Comparison of ENCODE assay signal across 14 cellular contexts in the genomic region with DNA sequence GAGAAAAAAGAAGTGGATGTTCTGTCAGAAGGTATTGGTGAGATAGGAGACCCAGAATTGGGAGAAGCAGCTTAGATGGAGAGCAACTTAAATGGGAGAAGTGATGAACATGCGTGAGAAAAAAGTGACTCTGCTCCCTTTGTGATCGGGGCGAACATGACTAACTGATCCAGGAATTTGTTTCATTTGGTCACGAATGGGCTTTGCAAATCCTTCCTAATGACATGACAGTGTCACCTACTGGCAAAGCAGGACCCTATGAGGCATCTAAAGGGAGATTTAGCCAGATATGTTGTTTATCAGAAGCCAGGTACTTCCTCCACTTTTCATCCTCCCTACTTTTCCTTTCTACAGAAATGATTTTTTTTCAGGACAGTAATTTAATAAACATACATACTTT.
A peak's percentile ranks its signal among the peaks of the same experiment; 100 is the strongest.
DNase-seq lines count a peak whose midpoint lies in the region; ATAC-seq and TF ChIP-seq lines count a peak whose summit lies in the region.
"Had no signal": no experiment of that assay in that cellular context is flagged by ENCODE, and none has a peak within 500 bp of the region (broad histone marks: within the 10 kb centered on the region; RNA-seq: fewer than 3 reads in every experiment).

No MANE protein-coding gene starts in this region.

- H3K27me3 ChIP-seq in endodermal cell (ENCODE audit: control insufficient read depth, insufficient read depth, low read length, poor library complexity, severe bottlenecking) (no peaks in the 10 kb centered on the region), suprapubic skin (no peaks in the 10 kb centered on the region)
- H3K27me3 ChIP-seq: gastrocnemius medialis had no signal

- no peak for ATAC-seq in activated CD8-positive, alpha-beta T cell treated with anti-CD3 and anti-CD28 coated beads for 36 hours
- ATAC-seq: gastrocnemius medialis; GM12878; stimulated activated naive B cell treated with anti-CD40 and anti-IgM and Interleukin-4, amounts not matched to agents 10 μg/mL and 1 μg/mL and 100 μg/mL, for 72 hours had no signal

- H3K27ac Mint-ChIP-seq in endodermal cell, result no peak overlapping the region
- H3K27ac Mint-ChIP-seq in activated CD8-positive, alpha-beta T cell treated with anti-CD3 and anti-CD28 coated beads for 36 hours, result no peak overlapping the region
- H3K27ac Mint-ChIP-seq: activated CD4-positive, alpha-beta memory T cell treated with anti-CD3 and anti-CD28 coated beads for 36 hours; stimulated activated naive B cell treated with anti-CD40 and anti-IgM and Interleukin-4, amounts not matched to agents 10 μg/mL and 1 μg/mL and 100 μg/mL, for 72 hours had no signal

- intact Hi-C loops in activated CD8-positive, alpha-beta T cell treated with anti-CD3 and anti-CD28 coated beads for 36 hours (cut with micrococcal nuclease), result no loop called here

- no peaks in the 10 kb centered on the region for H3K4me1 ChIP-seq in endodermal cell (ENCODE audit: control insufficient read depth, insufficient read depth, low read length)
- no peaks in the 10 kb centered on the region for H3K4me1 ChIP-seq in suprapubic skin
- H3K4me1 ChIP-seq: gastrocnemius medialis had no signal

- no peak overlapping the region for H3K4me3 Mint-ChIP-seq in endodermal cell
- no peak overlapping the region for H3K4me3 Mint-ChIP-seq in activated CD8-positive, alpha-beta T cell treated with anti-CD3 and anti-CD28 coated beads for 36 hours
- H3K4me3 Mint-ChIP-seq: activated CD4-positive, alpha-beta memory T cell treated with anti-CD3 and anti-CD28 coated beads for 36 hours; stimulated activated naive B cell treated with anti-CD40 and anti-IgM and Interleukin-4, amounts not matched to agents 10 μg/mL and 1 μg/mL and 100 μg/mL, for 72 hours had no signal

- no peak for TF ChIP-seq POLR2A in suprapubic skin (IDR thresholded peaks at IDR 0.05)

- no peaks in the 10 kb centered on the region for H3K27me3 Mint-ChIP-seq in endodermal cell (ENCODE audit: insufficient read depth)
- H3K27me3 Mint-ChIP-seq in activated CD8-positive, alpha-beta T cell treated with anti-CD3 and anti-CD28 coated beads for 36 hours, result no peaks in the 10 kb centered on the region
- H3K27me3 Mint-ChIP-seq: stimulated activated naive B cell treated with anti-CD40 and anti-IgM and Interleukin-4, amounts not matched to agents 10 μg/mL and 1 μg/mL and 100 μg/mL, for 72 hours had no signal

- CTCF ChIA-PET in activated CD8-positive, alpha-beta T cell treated with anti-CD3 and anti-CD28 coated beads for 36 hours (lab: Charles Lee), result no interaction called here

- H3K27ac ChIP-seq in endodermal cell (ENCODE audit: low read depth, low read length) (no peak overlapping the region), suprapubic skin (no peak overlapping the region)
- H3K27ac ChIP-seq: gastrocnemius medialis had no signal

- H3K36me3 ChIP-seq in endodermal cell (ENCODE audit: control insufficient read depth, insufficient read depth, low read length) (no peaks in the 10 kb centered on the region), suprapubic skin (no peaks in the 10 kb centered on the region)
- H3K36me3 ChIP-seq: gastrocnemius medialis had no signal

- peak; percentile 29; the same call in 1 of the 2 replicates for TF ChIP-seq CTCF in LNCaP clone FGC (IDR thresholded peaks at IDR 0.05; ENCODE audit: control insufficient read depth, extremely low read depth, insufficient read depth)
- peak; percentile 54 for TF ChIP-seq CTCF in endodermal cell (conservative IDR thresholded peaks at IDR 0.05)
- TF ChIP-seq CTCF in activated CD8-positive, alpha-beta T cell treated with anti-CD3 and anti-CD28 coated beads for 36 hours (IDR thresholded peaks at IDR 0.05), result no peak
- no peak for TF ChIP-seq CTCF in suprapubic skin (IDR thresholded peaks at IDR 0.05)

- DNase-seq in EH (ENCODE audit: low read depth) (peak; percentile 78), LNCaP clone FGC (ENCODE audit: low read depth) (no peak), endodermal cell (peak; percentile 59), myocyte (ENCODE audit: low read depth) (peak; percentile 76), suprapubic skin (ENCODE audit: low spot score in 2 of 2) (no peak)
- no peak for DNase-seq in activated CD4-positive, CD25-positive, alpha-beta regulatory T cell (lab: John Stamatoyannopoulos, UW)
- no peak for DNase-seq in stimulated activated CD4-positive, alpha-beta T cell treated with anti-CD3 and anti-CD28 coated beads, Interleukin-4, amount 100 ng/mL, for 24 hours
- DNase-seq in activated CD8-positive, alpha-beta T cell treated with anti-CD3 and anti-CD28 coated beads for 36 hours, result no peak
- DNase-seq: activated CD4-positive, alpha-beta memory T cell treated with anti-CD3 and anti-CD28 coated beads for 36 hours; activated gamma-delta T cell treated with Interleukin-2 at 50 U/mL for 16 hours; cerebellar nuclear complex; gastrocnemius medialis; stimulated activated naive B cell treated with anti-CD40 and anti-IgM and Interleukin-4, amounts not matched to agents 10 μg/mL and 1 μg/mL and 100 μg/mL, for 72 hours had no signal

- H3K4me3 ChIP-seq in LNCaP clone FGC (ENCODE audit: low read depth, low read length) (no peak overlapping the region), endodermal cell (ENCODE audit: low read length) (no peak overlapping the region), suprapubic skin (no peak overlapping the region)
- H3K4me3 ChIP-seq: gastrocnemius medialis, GM12878 had no signal

- WGBS in endodermal cell (ENCODE audit: insufficient coverage in 1 of 2, insufficient read length in 1 of 2), 2 experiments, result 56 to 65% methylated on average over 3 to 4 of the region's 4 CpGs
- WGBS in suprapubic skin, result 63% methylated on average over 4 of the region's 4 CpGs

- no peak overlapping the region for H3K9ac ChIP-seq in endodermal cell (ENCODE audit: extremely low read depth, low read length, poor library complexity, severe bottlenecking)

- H3K36me3 Mint-ChIP-seq in endodermal cell (ENCODE audit: low read depth), result peaks cover 5% of the 10 kb centered on the region
- H3K36me3 Mint-ChIP-seq in activated CD8-positive, alpha-beta T cell treated with anti-CD3 and anti-CD28 coated beads for 36 hours (ENCODE audit: low read depth), result no peaks in the 10 kb centered on the region
- H3K36me3 Mint-ChIP-seq: activated CD4-positive, alpha-beta memory T cell treated with anti-CD3 and anti-CD28 coated beads for 36 hours; stimulated activated naive B cell treated with anti-CD40 and anti-IgM and Interleukin-4, amounts not matched to agents 10 μg/mL and 1 μg/mL and 100 μg/mL, for 72 hours had no signal

- TF ChIP-seq EP300 in suprapubic skin (IDR thresholded peaks at IDR 0.05), result no peak

- H3K4me1 Mint-ChIP-seq in endodermal cell, result no peaks in the 10 kb centered on the region
- H3K4me1 Mint-ChIP-seq in activated CD8-positive, alpha-beta T cell treated with anti-CD3 and anti-CD28 coated beads for 36 hours (ENCODE audit: low read depth), result no peaks in the 10 kb centered on the region
- H3K4me1 Mint-ChIP-seq: stimulated activated naive B cell treated with anti-CD40 and anti-IgM and Interleukin-4, amounts not matched to agents 10 μg/mL and 1 μg/mL and 100 μg/mL, for 72 hours had no signal

- H3K9me3 ChIP-seq in endodermal cell (ENCODE audit: control insufficient read depth, low read length) (peaks cover 4% of the 10 kb centered on the region), suprapubic skin (no peaks in the 10 kb centered on the region)
- H3K9me3 ChIP-seq: gastrocnemius medialis had no signal

- POLR2A ChIA-PET in activated CD8-positive, alpha-beta T cell treated with anti-CD3 and anti-CD28 coated beads for 36 hours (lab: Charles Lee), result no interaction called here

- H3K9me3 Mint-ChIP-seq in endodermal cell, result peaks cover 1% of the 10 kb centered on the region
- H3K9me3 Mint-ChIP-seq in activated CD8-positive, alpha-beta T cell treated with anti-CD3 and anti-CD28 coated beads for 36 hours, result no peaks in the 10 kb centered on the region
- H3K9me3 Mint-ChIP-seq: activated CD4-positive, alpha-beta memory T cell treated with anti-CD3 and anti-CD28 coated beads for 36 hours had no signal

Comparison
In these comparisons a context has a peak if more than half of its experiments do, and no peak if none do; other contexts are left out.
1. DNase-seq: peak in EH (single experiment), endodermal cell (single experiment) and myocyte (single experiment); none in LNCaP clone FGC (single experiment), activated CD4-positive, CD25-positive, alpha-beta regulatory T cell (0 of 4), stimulated activated CD4-positive, alpha-beta T cell treated with anti-CD3 and anti-CD28 coated beads, Interleukin-4, amount 100 ng/mL, for 24 hours (single experiment), activated CD8-positive, alpha-beta T cell treated with anti-CD3 and anti-CD28 coated beads for 36 hours (single experiment) and suprapubic skin (0 of 2).
2. CTCF ChIP-seq: peak in LNCaP clone FGC (single experiment) and endodermal cell (single experiment); none in activated CD8-positive, alpha-beta T cell treated with anti-CD3 and anti-CD28 coated beads for 36 hours (single experiment) and suprapubic skin (0 of 2).